22 cellular contexts compared by ENCODE assay signal in the genomic region with DNA sequence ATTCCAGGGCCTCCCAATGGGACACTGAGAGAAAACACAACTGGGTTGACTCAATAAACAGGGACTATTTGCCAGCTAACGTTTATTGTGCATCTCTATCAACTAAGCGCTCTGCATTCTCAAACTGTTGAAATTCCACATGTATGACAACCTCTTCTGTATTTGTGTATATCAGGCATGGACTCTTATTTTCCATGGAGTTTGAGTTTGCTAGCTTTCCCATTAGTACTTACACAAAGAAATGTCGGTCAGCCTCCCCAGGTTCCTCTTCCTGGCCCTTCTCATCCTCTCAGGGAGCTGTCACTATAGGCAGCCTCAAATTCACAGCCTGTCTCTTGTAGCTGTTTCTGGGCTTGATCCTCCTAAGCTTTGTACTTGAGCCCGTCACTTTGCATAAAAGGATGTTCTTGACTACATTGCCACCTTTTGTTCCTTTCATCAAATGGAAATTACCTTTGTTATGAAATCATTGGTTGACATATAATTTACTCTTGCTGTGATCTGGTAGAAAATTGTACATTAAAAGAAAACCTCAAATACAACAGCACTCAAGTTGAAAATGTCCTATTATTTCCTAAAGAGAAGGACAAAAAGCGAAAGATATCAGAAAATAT. TPM values are rescaled to one million over a fixed set of nuclear protein-coding genes. Genes with fewer than 3 reads are reported as not detected.
A peak's percentile ranks its signal among the peaks of the same experiment; 100 is the strongest.
DNase-seq lines count a peak whose midpoint lies in the region; ATAC-seq and TF ChIP-seq lines count a peak whose summit lies in the region.
"Had no signal": no experiment of that assay in that cellular context is flagged by ENCODE, and none has a peak within 500 bp of the region (broad histone marks: within the 10 kb centered on the region; RNA-seq: fewer than 3 reads in every experiment).

No MANE protein-coding gene starts in this region.

- no peak for ATAC-seq in IMR-90 (ENCODE audit: low read depth)
- ATAC-seq: HepG2; left colon; natural killer cell; stimulated activated memory B cell treated with anti-CD40 and anti-IgM and Interleukin-4, amounts not matched to agents 10 μg/mL and 1 μg/mL and 100 μg/mL, for 72 hours had no signal

- TF ChIP-seq RAD21 in IMR-90 (IDR thresholded peaks at IDR 0.05; ENCODE audit: low read length), result no peak

- in situ Hi-C loops in IMR-90 (cut with MboI; ENCODE audit: low sequenced_read_pairs), result no loop called here

- H2BK20ac ChIP-seq in IMR-90 (ENCODE audit: low read depth, low read length), result no peak overlapping the region; the same call in 1 of the 2 replicates

- no peaks in the 10 kb centered on the region for H3K9me1 ChIP-seq in IMR-90 (ENCODE audit: insufficient read depth, low read length)

- no peak overlapping the region for H3K4ac ChIP-seq in IMR-90 (ENCODE audit: low read depth, low read length)

- H2BK5ac ChIP-seq in IMR-90 (ENCODE audit: low read depth, low read length, poor library complexity, severe bottlenecking), result no peak overlapping the region

- H3K4me2 ChIP-seq in IMR-90 (ENCODE audit: low read depth, low read length), result no peak overlapping the region

- dilution Hi-C loops in IMR-90 (cut with HindIII; ENCODE audit: low sequenced_read_pairs, unreplicated experiment), result no loop called here

- no peak overlapping the region for H3K27ac ChIP-seq in IMR-90 (ENCODE audit: insufficient read depth, low read length)
- H3K27ac ChIP-seq: esophagus squamous epithelium, VCaP had no signal

- no peaks in the 10 kb centered on the region for H4K20me1 ChIP-seq in IMR-90 (ENCODE audit: insufficient read depth, low read length)

- H3K18ac ChIP-seq in IMR-90 (ENCODE audit: low read depth, low read length), result peak overlapping the region; percentile 20

- H3K23ac ChIP-seq in IMR-90 (ENCODE audit: low read depth, low read length), result no peak overlapping the region

- no peak overlapping the region for H2AFZ ChIP-seq in IMR-90 (replicated peaks; ENCODE audit: low read length, poor library complexity)

- H2BK15ac ChIP-seq in IMR-90 (ENCODE audit: low read depth, low read length), result peak overlapping the region; percentile 37; the same call in 1 of the 3 replicates

- DNase-seq in IMR-90, result no peak
- peak; percentile 40 for DNase-seq in NB4 (ENCODE audit: low read depth)
- peak; percentile 10 for DNase-seq in fibroblast of peridontal ligament (ENCODE audit: extremely low read depth)
- peak; percentile 9 for DNase-seq in renal cortical epithelial cell (ENCODE audit: low read depth)
- no peak for DNase-seq in EL
- no peak for DNase-seq in NCI-H2081 (lab: John Stamatoyannopoulos, UW)
- DNase-seq in kidney tubule cell (ENCODE audit: low spot score), result no peak
- DNase-seq: activated CD4-positive, alpha-beta T cell treated with anti-CD3 and anti-CD28 coated beads, Interleukin-2, amount 50 U/mL, for 1 hour; activated naive CD8-positive, alpha-beta T cell treated with anti-CD3 and anti-CD28 coated beads, Interleukin-2, amount 10 ng/mL, durations not matched to agents 7 days and 5 days; CD8-positive, alpha-beta memory T cell; esophagus squamous epithelium; H7; left colon; mesendoderm; natural killer cell; SHP77 treated with DMSO at 0.1 percent for 48 hours; small intestine had no signal

- peaks cover 7% of the 10 kb centered on the region for H3K4me1 ChIP-seq in IMR-90 (ENCODE audit: control insufficient read depth, insufficient read depth, low read length)

- no peak overlapping the region for H3K14ac ChIP-seq in IMR-90 (replicated peaks; ENCODE audit: low read depth, low read length)

- no peak overlapping the region for H4K8ac ChIP-seq in IMR-90 (ENCODE audit: low read depth in 2 of 2, low read length in 2 of 2)

- H3K56ac ChIP-seq in IMR-90 (ENCODE audit: extremely low read depth, insufficient read depth, low read length), result no peak overlapping the region

- H2AK9ac ChIP-seq in IMR-90 (replicated peaks; ENCODE audit: low read depth, low read length, poor library complexity), result no peak overlapping the region

- no peak overlapping the region for H4K91ac ChIP-seq in IMR-90 (ENCODE audit: insufficient read depth, low read depth, low read length)

- CTCF ChIA-PET in IMR-90 (lab: Yijun Ruan, JAX), result interaction anchor here (0.5 to 2.3 kb wide), 3 partner anchors 10 to 339 kb away, joined by 3 to 6 read pairs (median 3); no protein-coding TSS in a partner anchor

- POLR2A ChIA-PET in IMR-90 (lab: Charles Lee; ENCODE audit: unreplicated experiment), result no interaction called here

- no peak for TF ChIP-seq CTCF in IMR-90 (conservative IDR thresholded peaks at IDR 0.05; ENCODE audit: low read depth, low read length)
- no peak for TF ChIP-seq CTCF in NB4 (IDR thresholded peaks at IDR 0.05; ENCODE audit: low read depth, low read length)

- peaks cover 8% of the 10 kb centered on the region for H3K9me3 ChIP-seq in IMR-90 (ENCODE audit: control insufficient read depth, insufficient read depth, low read length)

- H4K5ac ChIP-seq in IMR-90 (ENCODE audit: low read depth, low read length), result no peak overlapping the region

- no TSS peak for BruUV-seq in IMR-90 (replicated peaks; lab: Mats Ljungman, UMichigan)

- WGBS in IMR-90 (ENCODE audit: extremely low coverage in 2 of 2, insufficient read length in 1 of 2), 2 experiments, result 75% methylated on average over 1 of the region's 5 CpGs; no CpG with 5 or more reads in 1 of the 2 experiments

- no peak overlapping the region for H2AK5ac ChIP-seq in IMR-90 (ENCODE audit: low read depth, low read length)

- H3K79me1 ChIP-seq in IMR-90 (ENCODE audit: low read depth in 1 of 2, low read length in 2 of 2), result no peaks in the 10 kb centered on the region

- intact Hi-C loops in IMR-90 (cut with micrococcal nuclease), result loop anchor here (5.0 to 10.0 kb wide), 2 partner anchors 222 to 256 kb away; a partner anchor contains a TSS

- H3K4me3 ChIP-seq in IMR-90 (ENCODE audit: insufficient read depth, low read depth, low read length) (no peak overlapping the region), NB4 (ENCODE audit: low read depth, low read length) (no peak overlapping the region)
- H3K4me3 ChIP-seq: esophagus squamous epithelium, MG63 had no signal

- no peaks in the 10 kb centered on the region for H3K36me3 ChIP-seq in IMR-90 (ENCODE audit: control insufficient read depth, insufficient read depth, low read length)
- H3K36me3 ChIP-seq: brain microvascular endothelial cell, esophagus squamous epithelium, MG63 had no signal

- TF ChIP-seq POLR2A in IMR-90 (IDR thresholded peaks at IDR 0.05; ENCODE audit: low read depth, low read length) (no peak), NB4 (IDR thresholded peaks at IDR 0.05; ENCODE audit: extremely low read depth, insufficient read length) (no peak)

- no peak overlapping the region for H3K9ac ChIP-seq in IMR-90 (ENCODE audit: low read depth, low read length)

- 0 out of 2 replicates have a peak overlapping the region, but pooled peaks have one; percentile 10 for H2BK120ac ChIP-seq in IMR-90 (ENCODE audit: low read depth, low read length)

- H3K27me3 ChIP-seq in IMR-90 (ENCODE audit: control insufficient read depth, insufficient read depth, low read length), result peaks cover 8% of the 10 kb centered on the region; the same call in 1 of the 2 replicates
- H3K27me3 ChIP-seq: esophagus squamous epithelium, MG63 had no signal

TF ChIP-seq in IMR-90, 13 proteins besides CTCF, POLR2A, EP300 and RAD21:
- TF ChIP-seq NFE2L2 (IDR thresholded peaks at IDR 0.05; ENCODE audit: low read depth, low read length) (no peak), BHLHE40 (IDR thresholded peaks at IDR 0.05; ENCODE audit: low read depth, low read length) (no peak), MAZ (IDR thresholded peaks at IDR 0.05; ENCODE audit: borderline replicate concordance, low read depth, low read length) (no peak)

RNA-seq across cellular contexts. Expression of a gene that starts 60.0 kb away (rescaled TPM):
- total RNA-seq in IMR-90 (2012; rRNA removed), result 13.3 and 16.4 TPM in 2 replicates
- polyA plus RNA-seq in IMR-90 (2012; rRNA removed), result 16.0 and 16.5 TPM in 2 replicates
- polyA plus RNA-seq in IMR-90 (2012; cell fraction: cytosol; rRNA removed), result 8.1 and 9.4 TPM in 2 replicates
- 6.3 and 12.4 TPM in 2 replicates for polyA plus RNA-seq in IMR-90 (2012; cell fraction: nucleus; rRNA removed; ENCODE audit: low replicate concordance)
- 47.0 and 49.1 TPM in 2 replicates for total RNA-seq in renal cortical epithelial cell

Comparison
In these comparisons a context has a peak if more than half of its experiments do, and no peak if none do; other contexts are left out.
1. DNase-seq: peak in NB4 (single experiment), fibroblast of peridontal ligament (single experiment) and renal cortical epithelial cell (single experiment); none in IMR-90 (single experiment), EL (single experiment), NCI-H2081 (0 of 2) and kidney tubule cell (single experiment).